ENCODE assay signal across 20 cellular contexts in genomic region chr1:50894340-50894739, GRCh38.
A peak's percentile ranks its signal among the peaks of the same experiment; 100 is the strongest.
DNase-seq lines count a peak whose midpoint lies in the region; ATAC-seq and TF ChIP-seq lines count a peak whose summit lies in the region.
"Had no signal": no experiment of that assay in that cellular context is flagged by ENCODE, and none has a peak within 500 bp of the region (broad histone marks: within the 10 kb centered on the region; RNA-seq: fewer than 3 reads in every experiment).

No MANE protein-coding gene starts in this region.

- H2BK5ac ChIP-seq in trophoblast cell (ENCODE audit: low read depth, low read length, poor library complexity) = no peak overlapping the region

- no peak for ATAC-seq in activated T-cell treated with anti-CD3 and anti-CD28 coated beads, Interleukin-2, amount 50 U/mL, for 72 hours (replicated peaks in 1 of 2)
- no peak for ATAC-seq in effector memory CD8-positive, alpha-beta T cell (replicated peaks)
- ATAC-seq: A549, HCT116 had no signal

- peaks cover 9% of the 10 kb centered on the region for H3K4me1 Mint-ChIP-seq in activated T-cell treated with anti-CD3 and anti-CD28 coated beads, Interleukin-2, amount 50 U/mL, for 72 hours (ENCODE audit: low read depth)
- peaks cover 12 to 55% of the 10 kb centered on the region in 2 donors for H3K4me1 Mint-ChIP-seq in effector memory CD8-positive, alpha-beta T cell (ENCODE audit: low read depth in 2 of 2)

- H2AFZ ChIP-seq in trophoblast cell (ENCODE audit: insufficient read depth, low read length, poor library complexity) = no peak overlapping the region

- no peak overlapping the region for H3K4me3 ChIP-seq in fibroblast of villous mesenchyme (ENCODE audit: low read depth, low read length)
- no peak overlapping the region for H3K4me3 ChIP-seq in trophoblast cell (ENCODE audit: low read depth, low read length)
- H3K4me3 ChIP-seq: A549, BLaER1 had no signal

- H3K4ac ChIP-seq in trophoblast cell (ENCODE audit: low read depth, low read length) = peak overlapping the region; percentile 71

- H4K8ac ChIP-seq in trophoblast cell (ENCODE audit: low read depth, low read length) = no peak overlapping the region

- no peaks in the 10 kb centered on the region for H3K4me1 ChIP-seq in trophoblast cell (ENCODE audit: control insufficient read depth in 1 of 2, insufficient read depth in 2 of 2, low read length in 2 of 2)
- H3K4me1 ChIP-seq: A549, BLaER1 had no signal

- H3K27ac Mint-ChIP-seq in activated T-cell treated with anti-CD3 and anti-CD28 coated beads, Interleukin-2, amount 50 U/mL, for 72 hours = peak overlapping the region; percentile 66
- no peak overlapping the region for H3K27ac Mint-ChIP-seq in effector memory CD8-positive, alpha-beta T cell
- H3K27ac Mint-ChIP-seq: CD14-positive monocyte, HFFc6 had no signal

- H3K9ac ChIP-seq in trophoblast cell (ENCODE audit: low read length) = no peak overlapping the region
- H3K9ac ChIP-seq: BLaER1 had no signal

- peaks cover 0 to 4% of the 10 kb centered on the region in 2 experiments for H3K36me3 ChIP-seq in trophoblast cell (ENCODE audit: control insufficient read depth in 1 of 2, insufficient read depth in 2 of 2, low read length in 2 of 2)

- H3K79me2 ChIP-seq in trophoblast cell (ENCODE audit: control insufficient read depth, insufficient read depth, low read length, poor library complexity) = peaks cover 2% of the 10 kb centered on the region

- H3K18ac ChIP-seq in trophoblast cell (ENCODE audit: low read length) = no peak overlapping the region

- H3K9me3 ChIP-seq in trophoblast cell (ENCODE audit: insufficient read depth, low read depth, low read length) = no peaks in the 10 kb centered on the region

- H4K12ac ChIP-seq in trophoblast cell (ENCODE audit: low read depth, low read length) = no peak overlapping the region

- peaks cover 5 to 7% of the 10 kb centered on the region in 2 donors for H3K9me3 Mint-ChIP-seq in activated T-cell treated with anti-CD3 and anti-CD28 coated beads, Interleukin-2, amount 50 U/mL, for 72 hours
- no peaks in the 10 kb centered on the region for H3K9me3 Mint-ChIP-seq in effector memory CD8-positive, alpha-beta T cell

- no peak overlapping the region for H3K14ac ChIP-seq in trophoblast cell (ENCODE audit: low read length)

- no peak overlapping the region for H2BK12ac ChIP-seq in trophoblast cell (ENCODE audit: low read length)

- H2AK5ac ChIP-seq in trophoblast cell (ENCODE audit: low read length) = no peak overlapping the region

- no peaks in the 10 kb centered on the region for H3K79me1 ChIP-seq in trophoblast cell (ENCODE audit: low read length)

- H4K91ac ChIP-seq in trophoblast cell (ENCODE audit: low read depth, low read length) = no peak overlapping the region

- no peak overlapping the region for H3K4me3 Mint-ChIP-seq in activated T-cell treated with anti-CD3 and anti-CD28 coated beads, Interleukin-2, amount 50 U/mL, for 72 hours
- H3K4me3 Mint-ChIP-seq in effector memory CD8-positive, alpha-beta T cell = no peak overlapping the region
- H3K4me3 Mint-ChIP-seq: CD14-positive monocyte; CD4-positive, alpha-beta memory T cell; HFFc6 had no signal

- no CpG with 5 or more reads among the region's 1 CpG for WGBS in trophoblast cell (ENCODE audit: extremely low coverage, insufficient coverage, insufficient read length)

- no peak overlapping the region for H3K27ac ChIP-seq in trophoblast cell (ENCODE audit: low read depth, low read length)
- H3K27ac ChIP-seq: 22Rv1, A549, BLaER1 had no signal

- H2BK120ac ChIP-seq in trophoblast cell (ENCODE audit: insufficient read depth, low read length, poor library complexity) = no peak overlapping the region

- no peaks in the 10 kb centered on the region for H3K27me3 ChIP-seq in trophoblast cell (ENCODE audit: insufficient read depth, low read length)
- H3K27me3 ChIP-seq: BLaER1 had no signal

- no peak for DNase-seq in activated T-cell treated with anti-CD3 and anti-CD28 coated beads, Interleukin-2, amount 50 U/mL, for 72 hours
- DNase-seq in activated T-cell treated with anti-CD3 and anti-CD28 coated beads for 4 hours = no peak
- peak; percentile 11 for DNase-seq in fibroblast of villous mesenchyme (ENCODE audit: low read depth)
- DNase-seq in trophoblast cell = no peak
- DNase-seq in UCSD-AML1 (lab: John Stamatoyannopoulos, UW; ENCODE audit: unreplicated experiment) = no peak
- no peak for DNase-seq in effector memory CD8-positive, alpha-beta T cell
- DNase-seq in DMS79 treated with DMSO at 0.1 percent for 48 hours (lab: John Stamatoyannopoulos, UW) = no peak
- DNase-seq: CD4-positive, alpha-beta memory T cell; DMS153; DMS79; GF-D8; GOT3; H7; HFFc6; IMR-90 had no signal

- H3K4me2 ChIP-seq in trophoblast cell (ENCODE audit: low read length) = no peak overlapping the region
- H3K4me2 ChIP-seq: A549, BLaER1 had no signal

- H3K27me3 Mint-ChIP-seq in activated T-cell treated with anti-CD3 and anti-CD28 coated beads, Interleukin-2, amount 50 U/mL, for 72 hours (ENCODE audit: low read depth) = no peaks in the 10 kb centered on the region
- H3K27me3 Mint-ChIP-seq in effector memory CD8-positive, alpha-beta T cell = no peaks in the 10 kb centered on the region
- H3K27me3 Mint-ChIP-seq: CD4-positive, alpha-beta memory T cell had no signal

- no peak for TF ChIP-seq CTCF in fibroblast of villous mesenchyme (IDR thresholded peaks at IDR 0.05; ENCODE audit: insufficient read depth, low read depth, low read length)

- no peak overlapping the region for H3K23ac ChIP-seq in trophoblast cell (ENCODE audit: low read length)

- H3K36me3 Mint-ChIP-seq in activated T-cell treated with anti-CD3 and anti-CD28 coated beads, Interleukin-2, amount 50 U/mL, for 72 hours (ENCODE audit: insufficient read depth in 2 of 2) = peaks cover 7 to 12% of the 10 kb centered on the region in 2 donors
- no peaks in the 10 kb centered on the region for H3K36me3 Mint-ChIP-seq in effector memory CD8-positive, alpha-beta T cell (ENCODE audit: insufficient read depth)
